In the genomic region with DNA sequence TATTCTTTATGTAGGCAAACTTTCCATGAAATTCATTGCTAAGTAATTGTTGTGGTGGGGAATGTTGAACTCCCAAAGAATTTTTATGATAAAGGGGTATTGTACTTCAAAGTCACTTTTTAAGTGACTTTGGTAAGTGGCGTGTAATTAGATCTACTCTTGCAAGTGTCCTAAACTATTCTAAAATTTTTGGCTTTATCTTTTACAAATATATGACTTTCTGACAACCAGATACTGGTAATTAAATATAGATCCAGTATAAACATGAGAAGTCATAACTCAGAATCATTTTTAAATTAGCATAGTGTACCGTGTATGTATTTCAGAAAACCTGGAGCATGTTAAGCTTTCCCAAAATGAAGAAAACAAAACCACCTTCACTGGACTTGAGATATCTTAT, we compare ENCODE assay signal across 27 cellular contexts.
"Had no signal": no experiment of that assay in that cellular context is flagged by ENCODE, and none has a peak within 500 bp of the region (broad histone marks: within the 10 kb centered on the region; RNA-seq: fewer than 3 reads in every experiment).

No MANE protein-coding gene starts in this region.

- ATAC-seq: stimulated activated effector memory CD8-positive, alpha-beta T cell treated with anti-CD3 and anti-CD28 coated beads, Interleukin-12 subunit alpha, Interleukin-12 subunit beta, amount 100 ng/mL, for 72 hours; stimulated activated memory B cell treated with anti-CD40 and anti-IgM and Interleukin-4, amounts not matched to agents 10 μg/mL and 1 μg/mL and 100 μg/mL, for 72 hours; stimulated activated naive B cell treated with anti-CD40 and anti-IgM and Interleukin-4, amounts not matched to agents 10 μg/mL and 1 μg/mL and 100 μg/mL, for 72 hours; stimulated activated naive CD8-positive, alpha-beta T cell treated with anti-CD3 and anti-CD28 coated beads, Interleukin-15, amount 100 ng/mL, for 72 hours; stimulated activated naive CD8-positive, alpha-beta T cell treated with anti-CD3 and anti-CD28 coated beads, Interleukin-15, Interleukin-2, amounts not matched to agents 100 U/mL and 50 U/mL, for 24 hours; upper lobe of right lung had no signal

- DNase-seq: stimulated activated CD4-positive, alpha-beta T cell treated with anti-CD3 and anti-CD28 coated beads, Interleukin-2, amount 100 ng/mL, for 48 hours; stimulated activated CD4-positive, alpha-beta T cell treated with anti-CD3 and anti-CD28 coated beads, Interleukin-4, amount 100 ng/mL, for 1 hour; stimulated activated CD4-positive, alpha-beta T cell treated with anti-CD3 and anti-CD28 coated beads, Interleukin-4, amount 100 ng/mL, for 24 hours; stimulated activated CD4-positive, alpha-beta T cell treated with anti-CD3 and anti-CD28 coated beads, Interleukin-4, amount 100 ng/mL, for 4 hours; stimulated activated CD8-positive, alpha-beta memory T cell treated with anti-CD3 and anti-CD28 coated beads, Interleukin-4, amount 100 ng/mL, for 48 hours; stimulated activated naive B cell treated with anti-CD40 and anti-IgM and Interleukin-4, amounts not matched to agents 10 μg/mL and 1 μg/mL and 100 μg/mL, for 72 hours; stimulated activated naive CD4-positive, alpha-beta T cell; stimulated activated naive CD4-positive, alpha-beta T cell treated with Interleukin-2 at 50 U/mL for 16 hours; stimulated activated naive CD8-positive, alpha-beta T cell treated with anti-CD3 and anti-CD28 coated beads, Interleukin-15, amount 100 ng/mL, for 72 hours; stimulated activated naive CD8-positive, alpha-beta T cell treated with anti-CD3 and anti-CD28 coated beads, Interleukin-15, Interleukin-2, amounts not matched to agents 100 U/mL and 50 U/mL, for 24 hours; stomach; substantia nigra; testis; thyroid gland; tibial artery; transverse colon; trophoblast cell; upper lobe of left lung; upper lobe of right lung; uterus had no signal

- H3K4me3 ChIP-seq: stomach, suprapubic skin, testis, thoracic aorta, thyroid gland, tibial artery, tibial nerve, transverse colon, upper lobe of left lung, upper lobe of right lung, uterus, vagina had no signal

- H3K4me1 ChIP-seq: stomach, suprapubic skin, testis, thyroid gland, tibial artery, tibial nerve, transverse colon, upper lobe of left lung, upper lobe of right lung, uterus, vagina had no signal

- H3K9me3 ChIP-seq: stomach, suprapubic skin, testis, thoracic aorta, thyroid gland, tibial artery, tibial nerve, transverse colon, upper lobe of left lung, upper lobe of right lung, uterus, vagina had no signal

- FAIRE-seq: urothelium cell line had no signal

- H3K27ac ChIP-seq: stomach, suprapubic skin, testis, thoracic aorta, thyroid gland, tibial artery, tibial nerve, transverse colon, upper lobe of left lung, upper lobe of right lung, uterus, vagina had no signal

- H3K36me3 ChIP-seq: stomach, suprapubic skin, thoracic aorta, thyroid gland, tibial artery, tibial nerve, transverse colon, upper lobe of left lung, upper lobe of right lung, uterus, vagina had no signal

- H3K27me3 ChIP-seq: stomach, suprapubic skin, testis, thyroid gland, tibial artery, tibial nerve, transverse colon, upper lobe of left lung, upper lobe of right lung, uterus, vagina had no signal
